In genomic region chr9:114155263-114155966, GRCh38 we compare ENCODE assay signal across 1 cellular context.
TF ChIP-seq lines count a peak whose summit lies in the region.

TSS of gene COL27A1 (plus strand) at chr9:114155537. CDS start at chr9:114155951, 414 bp downstream.

TF ChIP-seq in IMR-90, 13 proteins besides CTCF, POLR2A, EP300 and RAD21:
- TF ChIP-seq CHD1 (IDR thresholded peaks at IDR 0.05; ENCODE audit: low read depth, low read length), result no peak
- TF ChIP-seq MAZ (IDR thresholded peaks at IDR 0.05; ENCODE audit: borderline replicate concordance, low read depth, low read length), result peak; percentile 96
- TF ChIP-seq SMC3 (IDR thresholded peaks at IDR 0.05; ENCODE audit: low read depth, low read length), result peak; percentile 90
- TF ChIP-seq MXI1 (IDR thresholded peaks at IDR 0.05; ENCODE audit: borderline replicate concordance, low read depth, low read length), result peak; percentile 5; the same call in 1 of the 2 replicates
- TF ChIP-seq CEBPB (IDR thresholded peaks at IDR 0.05; ENCODE audit: low read depth, low read length), result no peak
- no peak for TF ChIP-seq NFE2L2 (IDR thresholded peaks at IDR 0.05; ENCODE audit: low read depth, low read length)
- no peak for TF ChIP-seq RCOR1 (IDR thresholded peaks at IDR 0.05; ENCODE audit: insufficient replicate concordance, low read length)
- TF ChIP-seq ELK1 (IDR thresholded peaks at IDR 0.05; ENCODE audit: borderline replicate concordance, low read depth, low read length), result no peak
- TF ChIP-seq BHLHE40 (IDR thresholded peaks at IDR 0.05; ENCODE audit: low read depth, low read length), result no peak
- no peak for TF ChIP-seq USF2 (IDR thresholded peaks at IDR 0.05; ENCODE audit: low read depth, low read length)
- no peak for TF ChIP-seq MAFK (IDR thresholded peaks at IDR 0.05; ENCODE audit: low read depth, low read length)
- TF ChIP-seq RFX5 (IDR thresholded peaks at IDR 0.05; ENCODE audit: low read depth, low read length), result no peak
- TF ChIP-seq FOS (IDR thresholded peaks at IDR 0.05; ENCODE audit: low read depth, low read length), result no peak
